8 cellular contexts compared by ENCODE assay signal in the genomic region with DNA sequence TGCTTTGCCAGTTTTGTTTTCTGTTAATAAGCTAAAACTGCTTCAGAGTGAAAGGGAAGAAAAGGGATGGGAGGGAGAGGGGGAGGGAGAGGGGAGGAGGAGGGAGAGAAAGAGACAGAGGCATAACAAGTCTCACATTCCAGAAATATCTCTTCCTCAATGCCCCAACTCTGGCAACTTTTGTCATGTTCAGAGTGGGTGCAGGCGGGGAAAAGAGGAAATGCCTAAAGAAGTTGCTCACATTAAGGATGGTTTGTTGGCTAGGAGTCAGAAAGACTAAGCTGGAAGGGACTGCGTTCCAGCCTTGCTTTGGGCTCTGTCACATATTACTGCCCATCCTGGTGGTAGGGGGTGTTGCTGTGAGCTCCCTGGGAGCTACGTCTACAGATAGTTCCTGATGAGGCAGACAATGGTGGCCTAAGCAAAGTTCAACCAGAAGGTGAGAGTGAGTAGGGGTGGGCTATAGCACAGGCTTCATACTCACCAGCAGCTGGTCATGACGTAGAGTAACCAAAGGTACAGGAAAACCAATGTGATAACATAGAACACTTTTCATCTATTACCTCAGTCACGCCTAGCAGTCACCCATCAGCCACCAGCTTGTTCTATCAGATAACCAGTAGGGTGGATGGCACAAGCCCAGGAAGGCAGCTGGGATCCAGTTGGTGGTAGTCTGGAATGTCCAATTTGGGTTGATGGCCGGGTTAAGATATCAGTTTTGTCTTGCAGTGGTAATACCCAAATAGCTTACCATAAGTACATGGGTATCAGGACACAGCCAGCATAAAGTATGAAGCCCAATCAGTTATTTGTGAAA. TPM values are rescaled to one million over a fixed set of nuclear protein-coding genes. Genes with fewer than 3 reads are reported as not detected.
DNase-seq lines count a peak whose midpoint lies in the region; TF ChIP-seq lines count a peak whose summit lies in the region.

No MANE protein-coding gene starts in this region.

- H3K79me2 ChIP-seq in MM.1S (ENCODE audit: low read length), result peaks cover 26% of the 10 kb centered on the region

- no peaks in the 10 kb centered on the region for H3F3A ChIP-seq in MM.1S (ENCODE audit: insufficient read depth, low read length)

- no peaks in the 10 kb centered on the region for H3K9me2 ChIP-seq in MM.1S (replicated peaks; ENCODE audit: insufficient read depth, low read length)

- TF ChIP-seq CTCF in prostate gland (IDR thresholded peaks at IDR 0.05), result no peak
- no peak for TF ChIP-seq CTCF in MM.1S (IDR thresholded peaks at IDR 0.05; ENCODE audit: low read length)

- H3K4me2 ChIP-seq in MM.1S (ENCODE audit: low read depth, low read length), result no peak overlapping the region; the same call in 1 of the 2 replicates

- H3K9me3 ChIP-seq in prostate gland (no peaks in the 10 kb centered on the region), MM.1S (replicated peaks; ENCODE audit: insufficient read depth, low read length) (no peaks in the 10 kb centered on the region)

- no peak overlapping the region for H3K9ac ChIP-seq in MM.1S (ENCODE audit: low read length)

- WGBS in prostate gland, result 45% methylated on average over 6 of the region's 6 CpGs

- peaks cover 11% of the 10 kb centered on the region for H3K4me1 ChIP-seq in prostate gland (replicated peaks)
- peaks cover 13% of the 10 kb centered on the region for H3K4me1 ChIP-seq in MM.1S (ENCODE audit: low read length)

- intact Hi-C loops in prostate gland (cut with DNase I), result no loop called here

- TF ChIP-seq POLR2A in erythroblast (IDR thresholded peaks at IDR 0.05; ENCODE audit: low read length), result no peak
- no peak for TF ChIP-seq POLR2A in prostate gland (IDR thresholded peaks at IDR 0.05)

- peak; percentile 3 for DNase-seq in DMS53 (lab: John Stamatoyannopoulos, UW)
- DNase-seq in DMS53 treated with DMSO at 0.1 percent for 48 hours (lab: John Stamatoyannopoulos, UW; ENCODE audit: unreplicated experiment), result no peak
- peak; percentile 57 for DNase-seq in RKO (ENCODE audit: low spot score)
- peak; percentile 17 to 44 for DNase-seq in erythroblast (lab: John Stamatoyannopoulos, UW)
- DNase-seq in prostate gland (ENCODE audit: low spot score), result no peak
- DNase-seq in ecto neural progenitor cell (ENCODE audit: low spot score), result no peak
- DNase-seq in MM.1S, result no peak
- DNase-seq in effector CD4-positive, alpha-beta T cell, result no peak

- peak overlapping the region; percentile 9 to 20 for H3K27ac ChIP-seq in prostate gland
- H3K27ac ChIP-seq in MM.1S (ENCODE audit: low read length), result no peak overlapping the region

- H3K27me3 ChIP-seq in prostate gland (replicated peaks; ENCODE audit: insufficient read depth) (no peaks in the 10 kb centered on the region), MM.1S (replicated peaks; ENCODE audit: insufficient read depth, low read length) (no peaks in the 10 kb centered on the region)

- H4K20me1 ChIP-seq in MM.1S (ENCODE audit: insufficient read depth, low read length), result no peaks in the 10 kb centered on the region

- no peak overlapping the region for H2AFZ ChIP-seq in MM.1S (ENCODE audit: low read length)

- H3K36me3 ChIP-seq in prostate gland (no peaks in the 10 kb centered on the region), MM.1S (replicated peaks; ENCODE audit: insufficient read depth, low read length) (no peaks in the 10 kb centered on the region)

- H3K4me3 ChIP-seq in prostate gland (peak overlapping the region in 1 of 2 donors; percentile 80), MM.1S (ENCODE audit: low read length) (no peak overlapping the region)

RNA-seq across cellular contexts. Expression of gene TSPYL4, which starts 2.1 kb away (rescaled TPM):
- total RNA-seq in prostate gland, result 10 to 100 TPM; 26.0 to 33.7 TPM

RNA-seq across cellular contexts. Expression of gene TSPYL1, which starts 28.0 kb away (rescaled TPM):
- 100 to 1,000 TPM; 112 to 159 TPM for total RNA-seq in prostate gland

Comparison
In these comparisons a context has a peak if more than half of its experiments do, and no peak if none do; other contexts are left out.
1. DNase-seq: peak in DMS53 (single experiment), RKO (single experiment) and erythroblast (2 of 2); none in DMS53 treated with DMSO at 0.1 percent for 48 hours (single experiment), prostate gland (single experiment), ecto neural progenitor cell (single experiment), MM.1S (single experiment) and effector CD4-positive, alpha-beta T cell (single experiment).